29 cellular contexts compared by ENCODE assay signal in the genomic region with DNA sequence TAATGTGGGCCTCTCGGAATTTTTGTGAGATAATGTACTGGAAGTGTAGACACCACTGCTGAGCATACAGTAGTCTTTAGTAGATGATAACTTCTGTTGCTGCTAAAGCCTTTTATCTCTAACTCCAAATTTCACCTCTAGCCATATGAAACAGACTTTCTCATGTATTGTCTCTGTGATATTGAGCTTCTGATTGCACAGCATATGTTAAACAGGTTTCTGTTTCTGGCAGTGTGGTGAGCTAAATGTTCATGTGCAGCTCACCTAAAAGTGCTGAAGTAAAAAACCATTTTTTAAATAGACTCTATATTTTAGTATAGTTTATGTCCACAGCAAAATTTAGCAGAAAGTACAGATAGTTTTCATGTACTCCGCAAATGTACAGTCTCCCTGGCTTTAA.
"Had no signal": no experiment of that assay in that cellular context is flagged by ENCODE, and none has a peak within 500 bp of the region (broad histone marks: within the 10 kb centered on the region; RNA-seq: fewer than 3 reads in every experiment).

No MANE protein-coding gene starts in this region.

- H3K9me3 Mint-ChIP-seq: activated B cell treated with CpG ODN at 0.5 μM for 24 hours; activated CD4-positive, alpha-beta memory T cell treated with anti-CD3 and anti-CD28 coated beads, Interleukin-2, amount 10 ng/mL, durations not matched to agents 7 days and 5 days; activated CD4-positive, alpha-beta T cell treated with anti-CD3 and anti-CD28 coated beads, Interleukin-2, amount 10 ng/mL, durations not matched to agents 24 days and 14 days; activated naive CD8-positive, alpha-beta T cell treated with anti-CD3 and anti-CD28 coated beads for 36 hours; activated naive CD8-positive, alpha-beta T cell treated with anti-CD3 and anti-CD28 coated beads, Interleukin-2, amount 50 U/mL, for 24 hours; activated T-cell treated with anti-CD3 and anti-CD28 coated beads, Interleukin-2, amount 50 U/mL, for 24 hours; T-helper 2 cell treated with Interferon-gamma antibody and Interleukin-4, amounts not matched to agents 5 μg/mL and 100 μg/mL, for 36 hours had no signal

- H3K4me3 Mint-ChIP-seq: activated B cell treated with CpG ODN at 0.5 μM for 24 hours; activated CD4-positive, alpha-beta memory T cell treated with anti-CD3 and anti-CD28 coated beads, Interleukin-2, amount 10 ng/mL, durations not matched to agents 7 days and 5 days; activated CD4-positive, alpha-beta T cell treated with anti-CD3 and anti-CD28 coated beads, Interleukin-2, amount 10 ng/mL, durations not matched to agents 24 days and 14 days; activated naive CD8-positive, alpha-beta T cell treated with anti-CD3 and anti-CD28 coated beads for 36 hours; activated naive CD8-positive, alpha-beta T cell treated with anti-CD3 and anti-CD28 coated beads, Interleukin-2, amount 50 U/mL, for 24 hours; activated T-cell treated with anti-CD3 and anti-CD28 coated beads, Interleukin-2, amount 50 U/mL, for 24 hours; activated T-cell treated with anti-CD3 and anti-CD28 coated beads, Interleukin-2, amount 50 U/mL, for 72 hours; T-helper 17 cell; T-helper 2 cell treated with Interferon-gamma antibody and Interleukin-4, amounts not matched to agents 5 μg/mL and 100 μg/mL, for 36 hours had no signal

- DNase-seq: activated B cell treated with CpG ODN at 0.5 μM for 24 hours; activated CD4-positive, alpha-beta memory T cell treated with anti-CD3 and anti-CD28 coated beads, Interleukin-2, amount 10 ng/mL, durations not matched to agents 7 days and 5 days; activated CD4-positive, alpha-beta T cell treated with anti-CD3 and anti-CD28 coated beads, Interleukin-2, amount 10 ng/mL, durations not matched to agents 24 days and 14 days; activated CD4-positive, alpha-beta T cell treated with anti-CD3 and anti-CD28 coated beads, Interleukin-2, amount 50 U/mL, for 4 hours; activated CD8-positive, alpha-beta memory T cell treated with anti-CD3 and anti-CD28 coated beads, Interleukin-2, amount 50 U/mL, for 48 hours; activated gamma-delta T cell; activated naive CD4-positive, alpha-beta T cell treated with anti-CD3 and anti-CD28 coated beads, Interleukin-2, amount 50 U/mL, for 16 hours; activated naive CD4-positive, alpha-beta T cell treated with Interleukin-2 at 50 U/mL for 16 hours; activated naive CD8-positive, alpha-beta T cell treated with anti-CD3 and anti-CD28 coated beads for 36 hours; activated naive CD8-positive, alpha-beta T cell treated with anti-CD3 and anti-CD28 coated beads, Interleukin-2, amount 50 U/mL, for 24 hours; activated T-cell treated with anti-CD3 and anti-CD28 coated beads for 4 hours; activated T-cell treated with anti-CD3 and anti-CD28 coated beads, Interleukin-2, amount 50 U/mL, for 24 hours; activated T-cell treated with anti-CD3 and anti-CD28 coated beads, Interleukin-2, amount 50 U/mL, for 72 hours; adrenal gland; amygdala; aorta; body of pancreas; caudate nucleus; cortex of kidney; effector CD8-positive, alpha-beta T cell; esophagus squamous epithelium; foreskin melanocyte; heart right ventricle; T-helper 17 cell; T1000; WERI-Rb-1 had no signal

- H3K27me3 Mint-ChIP-seq: activated B cell treated with CpG ODN at 0.5 μM for 24 hours; activated CD4-positive, alpha-beta memory T cell treated with anti-CD3 and anti-CD28 coated beads, Interleukin-2, amount 10 ng/mL, durations not matched to agents 7 days and 5 days; activated CD4-positive, alpha-beta T cell treated with anti-CD3 and anti-CD28 coated beads, Interleukin-2, amount 10 ng/mL, durations not matched to agents 24 days and 14 days; activated naive CD8-positive, alpha-beta T cell treated with anti-CD3 and anti-CD28 coated beads for 36 hours; activated naive CD8-positive, alpha-beta T cell treated with anti-CD3 and anti-CD28 coated beads, Interleukin-2, amount 50 U/mL, for 24 hours; activated T-cell treated with anti-CD3 and anti-CD28 coated beads, Interleukin-2, amount 50 U/mL, for 24 hours; T-helper 17 cell had no signal

- H3K4me1 Mint-ChIP-seq: activated B cell treated with CpG ODN at 0.5 μM for 24 hours; activated CD4-positive, alpha-beta memory T cell treated with anti-CD3 and anti-CD28 coated beads, Interleukin-2, amount 10 ng/mL, durations not matched to agents 7 days and 5 days; activated CD4-positive, alpha-beta T cell treated with anti-CD3 and anti-CD28 coated beads, Interleukin-2, amount 10 ng/mL, durations not matched to agents 24 days and 14 days; activated naive CD8-positive, alpha-beta T cell treated with anti-CD3 and anti-CD28 coated beads for 36 hours; activated naive CD8-positive, alpha-beta T cell treated with anti-CD3 and anti-CD28 coated beads, Interleukin-2, amount 50 U/mL, for 24 hours; T-helper 17 cell had no signal

- ATAC-seq: activated CD4-positive, CD25-positive, alpha-beta regulatory T cell treated with anti-CD3 and anti-CD28 coated beads, Interleukin-2, amount 50 U/mL, for 24 hours; activated naive CD8-positive, alpha-beta T cell treated with anti-CD3 and anti-CD28 coated beads, Interleukin-2, amount 50 U/mL, for 24 hours; activated T-cell treated with anti-CD3 and anti-CD28 coated beads, Interleukin-2, amount 50 U/mL, for 72 hours; body of pancreas; gastroesophageal sphincter; heart right ventricle; T-helper 17 cell had no signal

- H3K27ac Mint-ChIP-seq: activated B cell treated with CpG ODN at 0.5 μM for 24 hours; activated CD4-positive, alpha-beta memory T cell treated with anti-CD3 and anti-CD28 coated beads, Interleukin-2, amount 10 ng/mL, durations not matched to agents 7 days and 5 days; activated CD4-positive, alpha-beta T cell treated with anti-CD3 and anti-CD28 coated beads, Interleukin-2, amount 10 ng/mL, durations not matched to agents 24 days and 14 days; activated naive CD8-positive, alpha-beta T cell treated with anti-CD3 and anti-CD28 coated beads for 36 hours; activated naive CD8-positive, alpha-beta T cell treated with anti-CD3 and anti-CD28 coated beads, Interleukin-2, amount 50 U/mL, for 24 hours; activated T-cell treated with anti-CD3 and anti-CD28 coated beads, Interleukin-2, amount 50 U/mL, for 24 hours; activated T-cell treated with anti-CD3 and anti-CD28 coated beads, Interleukin-2, amount 50 U/mL, for 72 hours; T-helper 17 cell; T-helper 2 cell treated with Interferon-gamma antibody and Interleukin-4, amounts not matched to agents 5 μg/mL and 100 μg/mL, for 36 hours had no signal

- H3K36me3 Mint-ChIP-seq: activated naive CD8-positive, alpha-beta T cell treated with anti-CD3 and anti-CD28 coated beads for 36 hours had no signal
